ENCODE assay signal across 12 cellular contexts in genomic region chr1:209641216-209642181, GRCh38. TPM values are rescaled to one million over a fixed set of nuclear protein-coding genes. Genes with fewer than 3 reads are reported as not detected.
DNase-seq lines count a peak whose midpoint lies in the region; ATAC-seq and TF ChIP-seq lines count a peak whose summit lies in the region.
"Had no signal": no experiment of that assay in that cellular context is flagged by ENCODE, and none has a peak within 500 bp of the region (broad histone marks: within the 10 kb centered on the region; RNA-seq: fewer than 3 reads in every experiment).

No MANE protein-coding gene starts in this region.

- H3K27me3 ChIP-seq in foreskin keratinocyte (no peaks in the 10 kb centered on the region), muscle layer of colon (ENCODE audit: control insufficient read depth in 1 of 2, insufficient read depth in 2 of 2, low read length in 2 of 2) (no peaks in the 10 kb centered on the region), tibial nerve (no peaks in the 10 kb centered on the region)
- H3K27me3 ChIP-seq in CD8-positive, alpha-beta memory T cell (ENCODE audit: insufficient read depth, low read length, poor library complexity, severe bottlenecking) = no peaks in the 10 kb centered on the region

- CTCF ChIA-PET in CD8-positive, alpha-beta memory T cell (lab: Charles Lee) = interaction anchor here (0.8 kb wide), 1 partner anchor 10 kb away, joined by 3 read pairs; no protein-coding TSS in a partner anchor

- TF ChIP-seq EP300 in tibial nerve (IDR thresholded peaks at IDR 0.05) = no peak

- 31 to 56% (median 42%) methylated on average over 10 of the region's 10 CpGs for WGBS in adipose tissue, 3 donors
- 39 to 49% methylated on average over 10 of the region's 10 CpGs for WGBS in tibial nerve, 2 donors

- peak overlapping the region; percentile 9 for H3K27ac ChIP-seq in adipose tissue (ENCODE audit: low read depth, low read length)
- no peak overlapping the region for H3K27ac ChIP-seq in foreskin keratinocyte
- peak overlapping the region; percentile 63 for H3K27ac ChIP-seq in muscle layer of colon (ENCODE audit: low read depth, low read length)
- peak overlapping the region in 3 of 4 donors; percentile 15 to 75 (median 22) for H3K27ac ChIP-seq in tibial nerve
- H3K27ac ChIP-seq in CD8-positive, alpha-beta memory T cell (ENCODE audit: low read depth, low read length) = no peak overlapping the region

- POLR2A ChIA-PET in CD8-positive, alpha-beta memory T cell (lab: Charles Lee) = no interaction called here

- H3K9me3 ChIP-seq in muscle layer of colon (ENCODE audit: low read length) (no peaks in the 10 kb centered on the region), tibial nerve (no peaks in the 10 kb centered on the region)
- H3K9me3 ChIP-seq in CD8-positive, alpha-beta memory T cell (ENCODE audit: low read length) = no peaks in the 10 kb centered on the region

- H3K36me3 ChIP-seq in muscle layer of colon (ENCODE audit: insufficient read depth, low read length) (no peaks in the 10 kb centered on the region), tibial nerve (no peaks in the 10 kb centered on the region)
- H3K36me3 ChIP-seq in CD8-positive, alpha-beta memory T cell (ENCODE audit: insufficient read depth, low read length) = no peaks in the 10 kb centered on the region

- H3K4me1 ChIP-seq in foreskin keratinocyte = peaks cover 12% of the 10 kb centered on the region
- H3K4me1 ChIP-seq in muscle layer of colon (ENCODE audit: insufficient read depth, low read length) = peaks cover 28% of the 10 kb centered on the region
- H3K4me1 ChIP-seq in tibial nerve = peaks cover 9 to 32% (median 28%) of the 10 kb centered on the region in 4 donors
- no peaks in the 10 kb centered on the region for H3K4me1 ChIP-seq in CD8-positive, alpha-beta memory T cell (ENCODE audit: insufficient read depth, low read length)

- no peaks in the 10 kb centered on the region for H3K27me3 Mint-ChIP-seq in CD8-positive, alpha-beta memory T cell
- H3K27me3 Mint-ChIP-seq: activated CD4-positive, alpha-beta memory T cell treated with anti-CD3 and anti-CD28 coated beads, Interleukin-2, amount 10 ng/mL, durations not matched to agents 7 days and 5 days; effector memory CD8-positive, alpha-beta T cell had no signal

- H3K27ac Mint-ChIP-seq in CD8-positive, alpha-beta memory T cell = no peak overlapping the region
- H3K27ac Mint-ChIP-seq: activated CD4-positive, alpha-beta memory T cell treated with anti-CD3 and anti-CD28 coated beads, Interleukin-2, amount 10 ng/mL, durations not matched to agents 7 days and 5 days; effector memory CD8-positive, alpha-beta T cell; natural killer cell had no signal

- TF ChIP-seq CTCF in foreskin keratinocyte (conservative IDR thresholded peaks at IDR 0.05) (no peak), tibial nerve (IDR thresholded peaks at IDR 0.05) (no peak)

- TF ChIP-seq POLR2A in tibial nerve (IDR thresholded peaks at IDR 0.05) = no peak

- H3K4me3 ChIP-seq in muscle layer of colon (ENCODE audit: low read depth in 1 of 2, low read length in 2 of 2) = no peak overlapping the region
- H3K4me3 ChIP-seq in tibial nerve = no peak overlapping the region
- no peak overlapping the region for H3K4me3 ChIP-seq in CD8-positive, alpha-beta memory T cell (ENCODE audit: low read length)

- H3K9ac ChIP-seq in muscle layer of colon (ENCODE audit: low read length) = no peak overlapping the region

- peaks cover 0 to 2% (median 0%) of the 10 kb centered on the region in 3 donors for H3K36me3 Mint-ChIP-seq in CD8-positive, alpha-beta memory T cell
- H3K36me3 Mint-ChIP-seq: natural killer cell had no signal

- no peak overlapping the region for H3K4me3 Mint-ChIP-seq in CD8-positive, alpha-beta memory T cell
- H3K4me3 Mint-ChIP-seq: activated CD4-positive, alpha-beta memory T cell treated with anti-CD3 and anti-CD28 coated beads, Interleukin-2, amount 10 ng/mL, durations not matched to agents 7 days and 5 days; effector memory CD8-positive, alpha-beta T cell; natural killer cell had no signal

- peak; percentile 32 for ATAC-seq in foreskin keratinocyte
- ATAC-seq: effector memory CD8-positive, alpha-beta T cell; natural killer cell; Panc1 had no signal

- H3K9me3 Mint-ChIP-seq in CD8-positive, alpha-beta memory T cell = no peaks in the 10 kb centered on the region
- H3K9me3 Mint-ChIP-seq: activated CD4-positive, alpha-beta memory T cell treated with anti-CD3 and anti-CD28 coated beads, Interleukin-2, amount 10 ng/mL, durations not matched to agents 7 days and 5 days; effector memory CD8-positive, alpha-beta T cell; natural killer cell had no signal

- DNase-seq in foreskin keratinocyte = no peak
- peak in 1 of 2 donors; percentile 43 for DNase-seq in tibial nerve (ENCODE audit: low spot score in 2 of 2)
- DNase-seq in SKM-1 (lab: John Stamatoyannopoulos, UW; ENCODE audit: unreplicated experiment) = no peak
- DNase-seq in CD8-positive, alpha-beta memory T cell = no peak
- no peak for DNase-seq in COR-L47 (lab: John Stamatoyannopoulos, UW)
- DNase-seq in DMS79 (lab: John Stamatoyannopoulos, UW) = no peak
- DNase-seq: activated CD4-positive, alpha-beta memory T cell treated with anti-CD3 and anti-CD28 coated beads, Interleukin-2, amount 10 ng/mL, durations not matched to agents 7 days and 5 days; effector memory CD8-positive, alpha-beta T cell; natural killer cell had no signal

- H3K4me1 Mint-ChIP-seq in CD8-positive, alpha-beta memory T cell = no peaks in the 10 kb centered on the region
- H3K4me1 Mint-ChIP-seq: activated CD4-positive, alpha-beta memory T cell treated with anti-CD3 and anti-CD28 coated beads, Interleukin-2, amount 10 ng/mL, durations not matched to agents 7 days and 5 days; natural killer cell had no signal

RNA-seq across cellular contexts. Expression of gene LAMB3, which starts 10.7 kb away (rescaled TPM):
- 10 to 100 TPM in 1 of 3 donors, 1 to 10 TPM in 2; 3.3 to 36.4 (median 5.3) TPM for polyA plus RNA-seq in adipose tissue
- total RNA-seq in foreskin keratinocyte = 1,286 and 1,603 TPM in 2 replicates
- polyA plus RNA-seq in foreskin keratinocyte = 823 and 1,080 TPM in 2 replicates
- total RNA-seq in tibial nerve = 10 to 100 TPM in 1 of 4 donors, 1 to 10 TPM in 3; 2.5 to 22.8 (median 4.2) TPM
- total RNA-seq in CD8-positive, alpha-beta memory T cell = 1 to 10 TPM in 1 of 2 experiments, under 1 TPM in 1; 0.92 to 1.3 TPM
- polyA plus RNA-seq in CD8-positive, alpha-beta memory T cell = 0.28 TPM

RNA-seq across cellular contexts. Expression of gene G0S2, which starts 33.7 kb away (rescaled TPM):
- polyA plus RNA-seq in adipose tissue (1,000 to 10,000 TPM in 1 of 3 donors, 100 to 1,000 TPM in 2; 291 to 4,779 (median 509) TPM), foreskin keratinocyte (22.5 and 29.7 TPM in 2 replicates)
- total RNA-seq in foreskin keratinocyte (19.7 and 24.0 TPM in 2 replicates), tibial nerve (1,000 to 10,000 TPM in 1 of 4 donors, 100 to 1,000 TPM in 2, 10 to 100 TPM in 1; 60.8 to 1,224 (median 333) TPM)
- total RNA-seq in CD8-positive, alpha-beta memory T cell = 1 to 10 TPM; 3.8 to 4.5 TPM
- not detected for polyA plus RNA-seq in CD8-positive, alpha-beta memory T cell

RNA-seq across cellular contexts. Expression of gene CAMK1G, which starts 58.0 kb away (rescaled TPM):
- polyA plus RNA-seq in adipose tissue (under 1 TPM in 2 of 3 donors, not detected in 1; 0.04 to 0.18 TPM), foreskin keratinocyte (not detected in 2 replicates)
- total RNA-seq in foreskin keratinocyte (not detected in 2 replicates), tibial nerve (1 to 10 TPM in 1 of 4 donors, under 1 TPM in 1, not detected in 2; 0.21 to 4.9 TPM)
- not detected for total RNA-seq in CD8-positive, alpha-beta memory T cell
- polyA plus RNA-seq in CD8-positive, alpha-beta memory T cell = not detected
- total RNA-seq: activated CD4-positive, alpha-beta memory T cell treated with anti-CD3 and anti-CD28 coated beads, Interleukin-2, amount 10 ng/mL, durations not matched to agents 7 days and 5 days; natural killer cell had no signal

Comparison
In these comparisons a context has a peak if more than half of its experiments do, and no peak if none do; other contexts are left out.
1. H3K27ac ChIP-seq: peak in adipose tissue (single experiment), muscle layer of colon (single experiment) and tibial nerve (3 of 4); none in foreskin keratinocyte (single experiment) and CD8-positive, alpha-beta memory T cell (single experiment).
2. RNA of gene LAMB3, which starts 10.7 kb away (total RNA-seq): 1,286 to 1,603 TPM in foreskin keratinocyte; 2.5 to 22.8 TPM in tibial nerve and 0.92 to 1.3 TPM in CD8-positive, alpha-beta memory T cell; every median in the first group is over 10 times any median in the second.